15 cellular contexts compared by ENCODE assay signal in genomic region chrX:18981124-18981807, GRCh38.
"Had no signal": no experiment of that assay in that cellular context is flagged by ENCODE, and none has a peak within 500 bp of the region (broad histone marks: within the 10 kb centered on the region; RNA-seq: fewer than 3 reads in every experiment).

No MANE protein-coding gene starts in this region.

- FAIRE-seq: endometrium had no signal

- ATAC-seq: activated naive CD4-positive, alpha-beta T cell treated with anti-CD3 and anti-CD28 coated beads, Interleukin-2, amount 50 U/mL, for 72 hours; left colon; natural killer cell treated with Interleukin-12 subunit alpha and Interleukin-12 subunit beta and Interleukin-15 and Interleukin-18, amount 100 ng/mL, for 72 hours; stimulated activated naive CD8-positive, alpha-beta T cell treated with anti-CD3 and anti-CD28 coated beads, Interleukin-15, Interleukin-2, amounts not matched to agents 100 U/mL and 50 U/mL, for 24 hours had no signal

- H3K9me3 ChIP-seq: breast epithelium, esophagus muscularis mucosa had no signal

- H3K36me3 ChIP-seq: breast epithelium, esophagus muscularis mucosa had no signal

- H3K4me1 ChIP-seq: breast epithelium had no signal

- H3K4me3 ChIP-seq: breast epithelium, dorsolateral prefrontal cortex, esophagus muscularis mucosa had no signal

- H3K27ac ChIP-seq: breast epithelium, dorsolateral prefrontal cortex, esophagus muscularis mucosa had no signal

- DNase-seq: activated CD4-positive, alpha-beta T cell treated with anti-CD3 and anti-CD28 coated beads, Interleukin-2, amount 50 U/mL, for 1 hour; activated CD4-positive, CD25-positive, alpha-beta regulatory T cell; activated effector memory CD4-positive, alpha-beta T cell treated with anti-CD3 and anti-CD28 coated beads, Interleukin-2, amount 50 U/mL, for 16 hours; dorsolateral prefrontal cortex; foreskin fibroblast; head of caudate nucleus; left colon; mesenchymal stem cell; stimulated activated CD4-positive, alpha-beta T cell treated with anti-CD3 and anti-CD28 coated beads, Interleukin-2, amount 100 ng/mL, for 48 hours; stimulated activated naive CD8-positive, alpha-beta T cell treated with anti-CD3 and anti-CD28 coated beads, Interleukin-15, Interleukin-2, amounts not matched to agents 100 U/mL and 50 U/mL, for 24 hours had no signal

- H3K27me3 ChIP-seq: esophagus muscularis mucosa had no signal
